In the genomic region with DNA sequence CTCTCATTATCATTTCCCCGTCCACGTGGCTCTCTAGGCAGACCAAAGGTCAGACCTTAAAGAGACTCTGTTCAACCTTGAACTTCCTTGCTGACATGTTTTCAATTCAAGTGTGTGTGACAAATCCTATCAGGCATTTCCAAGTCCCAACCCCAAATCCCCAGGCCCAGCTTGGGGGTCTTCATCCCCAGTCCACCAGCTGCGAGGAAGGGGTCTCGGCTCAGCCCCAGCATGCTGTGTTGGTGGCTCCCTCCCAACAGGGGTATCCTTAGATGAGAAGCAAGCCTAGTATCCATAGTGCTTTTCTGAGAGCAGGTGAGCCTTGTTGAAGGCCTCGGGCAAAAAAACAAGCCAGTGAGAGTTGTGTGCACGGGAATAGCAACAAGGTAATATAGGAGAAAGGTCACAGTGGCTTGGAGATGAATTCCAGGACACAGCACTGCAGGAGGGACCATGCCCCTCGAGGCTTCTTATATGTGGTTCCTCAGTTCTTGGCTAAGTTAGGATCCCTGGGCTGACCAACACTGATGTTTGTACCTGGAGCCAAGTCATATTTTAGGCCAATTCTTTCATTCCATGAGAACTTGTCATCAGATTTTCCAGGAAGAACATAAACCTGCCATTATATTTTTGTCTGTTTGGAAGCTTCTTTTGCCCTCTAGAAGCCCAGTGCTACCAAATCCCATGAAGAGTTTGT, we compare ENCODE assay signal across 1 cellular context.
TF ChIP-seq lines count a peak whose summit lies in the region.

No MANE protein-coding gene starts in this region.

TF ChIP-seq in IMR-90, 13 proteins besides CTCF, POLR2A, EP300 and RAD21 (continued from another document):
- TF ChIP-seq USF2 (IDR thresholded peaks at IDR 0.05; ENCODE audit: low read depth, low read length) (no peak), CHD1 (IDR thresholded peaks at IDR 0.05; ENCODE audit: low read depth, low read length) (no peak)
